Comparison of ENCODE assay signal across 2 cellular contexts in genomic region chr13:46076827-46077226, GRCh38.
TF ChIP-seq lines count a peak whose summit lies in the region.

No MANE protein-coding gene starts in this region.

TF ChIP-seq in liver, 16 proteins besides CTCF, POLR2A, EP300 and RAD21:
- no peak for TF ChIP-seq HNF4G (IDR thresholded peaks at IDR 0.05)
- TF ChIP-seq ATF3 (IDR thresholded peaks at IDR 0.05), result no peak
- peak in 1 of 2 donors; percentile 8 for TF ChIP-seq RXRA (IDR thresholded peaks at IDR 0.05)
- no peak for TF ChIP-seq GABPA (IDR thresholded peaks at IDR 0.05 in 1 of 2, conservative IDR thresholded peaks at IDR 0.05 in 1 of 2)
- TF ChIP-seq HNF4A (conservative IDR thresholded peaks at IDR 0.05), result peak; percentile 58 to 59
- no peak for TF ChIP-seq REST (IDR thresholded peaks at IDR 0.05)
- no peak for TF ChIP-seq JUND (IDR thresholded peaks at IDR 0.05)
- TF ChIP-seq FOXA2 (IDR thresholded peaks at IDR 0.05), result no peak
TF ChIP-seq in liver: peak in this region for 2.

TF ChIP-seq in HepG2, 621 proteins besides CTCF, POLR2A, EP300 and RAD21:
- no peak for TF ChIP-seq CAMTA2 (CRISPR knock-in tag; IDR thresholded peaks at IDR 0.05; ENCODE audit: borderline replicate concordance)
- TF ChIP-seq SIX4 (CRISPR knock-in tag; IDR thresholded peaks at IDR 0.05), result no peak
- no peak for TF ChIP-seq NR3C1 (CRISPR knock-in tag; IDR thresholded peaks at IDR 0.05)
- no peak for TF ChIP-seq YY1 (IDR thresholded peaks at IDR 0.05; ENCODE audit: insufficient read depth, insufficient replicate concordance, low read depth, low read length)
- no peak for TF ChIP-seq ZNF7 (CRISPR knock-in tag; IDR thresholded peaks at IDR 0.05)
- TF ChIP-seq KDM4B (CRISPR knock-in tag; IDR thresholded peaks at IDR 0.05), result no peak
- no peak for TF ChIP-seq NKX3-1 (CRISPR knock-in tag; IDR thresholded peaks at IDR 0.05)
- no peak for TF ChIP-seq ADNP (CRISPR knock-in tag; IDR thresholded peaks at IDR 0.05)
- no peak for TF ChIP-seq ZBTB26 (CRISPR knock-in tag; IDR thresholded peaks at IDR 0.05; ENCODE audit: borderline replicate concordance)
- TF ChIP-seq SCMH1 (CRISPR knock-in tag; IDR thresholded peaks at IDR 0.05; ENCODE audit: borderline replicate concordance), result no peak
- TF ChIP-seq ZNF512 (CRISPR knock-in tag; IDR thresholded peaks at IDR 0.05), result no peak
- TF ChIP-seq ZNF547 (CRISPR knock-in tag; IDR thresholded peaks at IDR 0.05), result no peak
- no peak for TF ChIP-seq RBM22 (optimal IDR thresholded peaks at IDR 0.05; ENCODE audit: low read length)
- TF ChIP-seq E2F5 (CRISPR knock-in tag; conservative IDR thresholded peaks at IDR 0.05), result no peak
- no peak for TF ChIP-seq ZBTB42 (CRISPR knock-in tag; IDR thresholded peaks at IDR 0.05)
- TF ChIP-seq NFIB (CRISPR knock-in tag; IDR thresholded peaks at IDR 0.05; ENCODE audit: borderline replicate concordance), result no peak
- no peak for TF ChIP-seq ZNF446 (CRISPR knock-in tag; IDR thresholded peaks at IDR 0.05)
TF ChIP-seq in HepG2: peak in this region for 0.
